Comparison of ENCODE assay signal across 16 cellular contexts in genomic region chr18:51279367-51279984, GRCh38.
DNase-seq lines count a peak whose midpoint lies in the region; ATAC-seq and TF ChIP-seq lines count a peak whose summit lies in the region.
"Had no signal": no experiment of that assay in that cellular context is flagged by ENCODE, and none has a peak within 500 bp of the region (broad histone marks: within the 10 kb centered on the region; RNA-seq: fewer than 3 reads in every experiment).

No MANE protein-coding gene starts in this region.

- no peaks in the 10 kb centered on the region for H3K27me3 ChIP-seq in body of pancreas
- H3K27me3 ChIP-seq in trophoblast cell (ENCODE audit: insufficient read depth, low read length): no peaks in the 10 kb centered on the region
- H3K27me3 ChIP-seq: brain microvascular endothelial cell had no signal

- H3K36me3 ChIP-seq in body of pancreas (replicated peaks in 1 of 2; ENCODE audit: insufficient read depth in 1 of 2, low read depth in 2 of 2) (no peaks in the 10 kb centered on the region), trophoblast cell (ENCODE audit: control insufficient read depth in 1 of 2, insufficient read depth in 2 of 2, low read length in 2 of 2) (no peaks in the 10 kb centered on the region)
- H3K36me3 ChIP-seq: brain microvascular endothelial cell had no signal

- no peak overlapping the region for H4K8ac ChIP-seq in trophoblast cell (ENCODE audit: low read depth, low read length)

- no peaks in the 10 kb centered on the region for H3K4me1 ChIP-seq in body of pancreas
- no peaks in the 10 kb centered on the region for H3K4me1 ChIP-seq in trophoblast cell (ENCODE audit: control insufficient read depth in 1 of 2, insufficient read depth in 2 of 2, low read length in 2 of 2)

- H3K4me3 ChIP-seq in body of pancreas (no peak overlapping the region), trophoblast cell (ENCODE audit: low read depth, low read length) (no peak overlapping the region)
- H3K4me3 ChIP-seq: GM23248 had no signal

- H2BK12ac ChIP-seq in trophoblast cell (ENCODE audit: low read length): no peak overlapping the region

- H3K27ac ChIP-seq in body of pancreas (no peak overlapping the region), trophoblast cell (ENCODE audit: low read depth, low read length) (no peak overlapping the region)
- H3K27ac ChIP-seq: brain microvascular endothelial cell, GM23248 had no signal

- no peak overlapping the region for H3K23ac ChIP-seq in trophoblast cell (ENCODE audit: low read length)

- H3K9me3 ChIP-seq in body of pancreas: no peaks in the 10 kb centered on the region
- H3K9me3 ChIP-seq in trophoblast cell (ENCODE audit: insufficient read depth, low read depth, low read length): no peaks in the 10 kb centered on the region

- H3K79me2 ChIP-seq in trophoblast cell (ENCODE audit: control insufficient read depth, insufficient read depth, low read length, poor library complexity): no peaks in the 10 kb centered on the region

- WGBS in body of pancreas, 2 donors: 83 to 93% methylated on average over 2 of the region's 2 CpGs
- WGBS in trophoblast cell (ENCODE audit: extremely low coverage, insufficient coverage, insufficient read length): no CpG with 5 or more reads among the region's 2 CpGs

- no peak for TF ChIP-seq POLR2A in body of pancreas (IDR thresholded peaks at IDR 0.05)

- no peak overlapping the region for H2BK120ac ChIP-seq in trophoblast cell (ENCODE audit: insufficient read depth, low read length, poor library complexity)

- no peak overlapping the region for H4K12ac ChIP-seq in trophoblast cell (ENCODE audit: low read depth, low read length)

- H3K14ac ChIP-seq in trophoblast cell (ENCODE audit: low read length): no peak overlapping the region

- no peak overlapping the region for H2BK5ac ChIP-seq in trophoblast cell (ENCODE audit: low read depth, low read length, poor library complexity)

- peak; percentile 76 for ATAC-seq in GM18909 (IDR thresholded peaks at IDR 0.05; ENCODE audit: poor library complexity, unreplicated experiment)
- ATAC-seq in HG02759 (IDR thresholded peaks at IDR 0.05; ENCODE audit: unreplicated experiment): peak; percentile 81
- peak; percentile 65 for ATAC-seq in HG03558 (IDR thresholded peaks at IDR 0.05; ENCODE audit: extremely low read depth, unreplicated experiment)
- ATAC-seq in body of pancreas: no peak
- ATAC-seq: activated T-cell treated with anti-CD3 and anti-CD28 coated beads, Interleukin-2, amount 50 U/mL, for 4 hours had no signal

- no peak overlapping the region for H3K9ac ChIP-seq in trophoblast cell (ENCODE audit: low read length)
- H3K9ac ChIP-seq: GM23248 had no signal

- H3K4me2 ChIP-seq in trophoblast cell (ENCODE audit: low read length): no peak overlapping the region

- H4K91ac ChIP-seq in trophoblast cell (ENCODE audit: low read depth, low read length): no peak overlapping the region

- no peaks in the 10 kb centered on the region for H3K79me1 ChIP-seq in trophoblast cell (ENCODE audit: low read length)

- no peak for TF ChIP-seq CTCF in body of pancreas (IDR thresholded peaks at IDR 0.05)

- intact Hi-C loops in body of pancreas (cut with DNase I): no loop called here

- no peak overlapping the region for H2AFZ ChIP-seq in trophoblast cell (ENCODE audit: insufficient read depth, low read length, poor library complexity)
- H2AFZ ChIP-seq: GM23248 had no signal

- H3K18ac ChIP-seq in trophoblast cell (ENCODE audit: low read length): no peak overlapping the region

- no peak overlapping the region for H2AK5ac ChIP-seq in trophoblast cell (ENCODE audit: low read length)

- H3K4ac ChIP-seq in trophoblast cell (ENCODE audit: low read depth, low read length): no peak overlapping the region

- DNase-seq in renal cortical epithelial cell (ENCODE audit: low read depth) (peak; percentile 22), body of pancreas (no peak), SKM-1 treated with dmso at 0.1 percent for 144 hours (lab: John Stamatoyannopoulos, UW; ENCODE audit: unreplicated experiment) (no peak), cerebellum (ENCODE audit: low spot score) (no peak), trophoblast cell (no peak)
- DNase-seq: activated T-cell treated with anti-CD3 and anti-CD28 coated beads, Interleukin-2, amount 50 U/mL, for 4 hours; brain microvascular endothelial cell; GM23248; hippocampal formation; mesendoderm; NCI-H1417 treated with DMSO at 0.1 percent for 48 hours; NCI-H82; stimulated activated CD4-positive, alpha-beta T cell treated with anti-CD3 and anti-CD28 coated beads, Interleukin-4, amount 100 ng/mL, for 4 hours had no signal
